In genomic region chr11:67508486-67509121, GRCh38 we compare ENCODE assay signal across 8 cellular contexts. TPM values are rescaled to one million over a fixed set of nuclear protein-coding genes. Genes with fewer than 3 reads are reported as not detected.
DNase-seq lines count a peak whose midpoint lies in the region; ATAC-seq and TF ChIP-seq lines count a peak whose summit lies in the region.

No MANE protein-coding gene starts in this region.

- 1% methylated on average over 13 of the region's 57 CpGs for WGBS in right lobe of liver (ENCODE audit: insufficient coverage, low coverage, low lambda C conversion rate, missing lambda C conversion rate)

- H3K27me3 ChIP-seq in right lobe of liver: no peaks in the 10 kb centered on the region

- H3K27ac ChIP-seq in C4-2B (peak overlapping the region; percentile 88), right lobe of liver (peak overlapping the region; percentile 87 to 98 (median 98))

- H3K4me3 ChIP-seq in right lobe of liver: peak overlapping the region; percentile 58 to 87 (median 78)

- peaks cover 0 to 34% (median 8%) of the 10 kb centered on the region in 4 donors for H3K4me1 ChIP-seq in right lobe of liver

- intact Hi-C loops in right lobe of liver (cut with DNase I): loop anchor here (5.0 to 10.0 kb wide), 3 partner anchors 41 to 116 kb away; partner anchors contain the start of genes RAD9A (in 2 of the 2) and TMEM134 (in 1 of the 2)

- DNase-seq in NCI-H748 (lab: John Stamatoyannopoulos, UW; ENCODE audit: unreplicated experiment): peak; percentile 98
- peak; percentile 99 for DNase-seq in activated CD4-positive, alpha-beta T cell treated with anti-CD3 and anti-CD28 coated beads, Interleukin-2, amount 50 U/mL, for 4 hours
- DNase-seq in dermis microvascular lymphatic vessel endothelial cell (ENCODE audit: low read depth in 2 of 2): peak; percentile 92 to 96
- DNase-seq in right lobe of liver: peak; percentile 98
- DNase-seq in stimulated activated CD4-positive, alpha-beta T cell treated with anti-CD3 and anti-CD28 coated beads, Interleukin-4, amount 100 ng/mL, for 24 hours: peak; percentile 99

- ATAC-seq in GM19395 (IDR thresholded peaks at IDR 0.05; ENCODE audit: unreplicated experiment): peak; percentile 50
- ATAC-seq in HG03558 (IDR thresholded peaks at IDR 0.05; ENCODE audit: extremely low read depth, unreplicated experiment): peak; percentile 24
- ATAC-seq in right lobe of liver: peak; percentile 29 to 55 (median 52)

- no peaks in the 10 kb centered on the region for H3K9me3 ChIP-seq in right lobe of liver

- TF ChIP-seq POLR2A in right lobe of liver (IDR thresholded peaks at IDR 0.05): peak; percentile 20

- no peaks in the 10 kb centered on the region for H3K36me3 ChIP-seq in right lobe of liver

- TF ChIP-seq CTCF in C4-2B (conservative IDR thresholded peaks at IDR 0.05) (no peak), right lobe of liver (IDR thresholded peaks at IDR 0.05) (no peak)

RNA-seq across cellular contexts. Expression of gene CDK2AP2, which starts 0.6 kb away (rescaled TPM):
- total RNA-seq in dermis microvascular lymphatic vessel endothelial cell (15.3 and 18.7 TPM in 2 replicates), right lobe of liver (10 to 100 TPM; 45.2 to 74.9 (median 55.7) TPM)

RNA-seq across cellular contexts. Expression of gene PITPNM1, which starts 3.4 kb away (rescaled TPM):
- total RNA-seq in dermis microvascular lymphatic vessel endothelial cell (6.3 and 7.3 TPM in 2 replicates), right lobe of liver (10 to 100 TPM in 4 of 6 experiments, 1 to 10 TPM in 2; 8.6 to 21.3 (median 15.0) TPM)

RNA-seq across cellular contexts. Expression of gene CABP2, which starts 14.6 kb away (rescaled TPM):
- not detected in 2 replicates for total RNA-seq in dermis microvascular lymphatic vessel endothelial cell
- total RNA-seq in right lobe of liver: not detected

RNA-seq across cellular contexts. Expression of gene AIP, which starts 25.8 kb away (rescaled TPM):
- total RNA-seq in dermis microvascular lymphatic vessel endothelial cell (79.5 and 104 TPM in 2 replicates), right lobe of liver (10 to 100 TPM; 20.8 to 33.9 (median 25.7) TPM)

RNA-seq across cellular contexts. Expression of gene TMEM134, which starts 39.6 kb away (rescaled TPM):
- 11.9 and 35.1 TPM in 2 replicates for total RNA-seq in dermis microvascular lymphatic vessel endothelial cell
- 100 to 1,000 TPM in 2 of 6 experiments, 10 to 100 TPM in 4; 29.1 to 133 (median 40.9) TPM for total RNA-seq in right lobe of liver

Comparison
In these comparisons a context has a peak if more than half of its experiments do, and no peak if none do; other contexts are left out.
1. Peak in every context shown above with its lines: DNase-seq, ATAC-seq, H3K4me3 ChIP-seq and H3K27ac ChIP-seq.